11 cellular contexts compared by ENCODE assay signal in the genomic region with DNA sequence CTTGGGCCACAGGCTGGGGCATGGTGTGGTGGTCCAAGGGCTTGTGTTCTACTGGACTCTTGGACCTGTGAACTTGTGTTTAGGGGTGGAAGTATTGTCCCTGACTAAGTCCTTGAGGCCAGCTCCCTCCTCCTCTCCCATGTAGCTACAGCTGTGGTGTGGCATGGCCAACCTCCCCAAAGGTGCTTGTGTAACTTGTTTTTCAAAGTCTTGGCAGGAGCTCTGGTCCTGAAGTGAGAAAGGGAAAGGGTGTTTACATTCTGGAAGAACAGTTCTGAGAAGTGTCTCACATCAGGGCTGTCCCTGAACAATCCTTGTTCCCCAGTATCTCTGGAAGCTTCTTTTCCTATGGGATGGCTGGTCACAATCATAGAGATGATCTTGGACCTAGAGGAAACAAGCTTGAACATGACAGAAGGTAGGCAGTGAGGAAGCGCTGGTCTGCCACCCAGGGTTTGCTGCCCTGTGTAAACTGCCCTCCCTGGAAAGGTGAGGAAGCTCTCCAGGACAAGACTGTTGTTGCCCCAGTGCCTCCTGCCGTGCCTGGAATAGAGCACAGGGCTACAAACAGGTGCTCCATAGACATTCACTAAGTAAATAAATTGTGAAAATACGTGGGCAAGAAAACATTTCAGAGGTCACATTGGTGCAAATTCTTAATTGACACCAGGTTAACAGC.
DNase-seq lines count a peak whose midpoint lies in the region; ATAC-seq and TF ChIP-seq lines count a peak whose summit lies in the region.
"Had no signal": no experiment of that assay in that cellular context is flagged by ENCODE, and none has a peak within 500 bp of the region (broad histone marks: within the 10 kb centered on the region; RNA-seq: fewer than 3 reads in every experiment).

No MANE protein-coding gene starts in this region.

- ATAC-seq in GM19455 (IDR thresholded peaks at IDR 0.05; ENCODE audit: unreplicated experiment) (no peak), HG02798 (IDR thresholded peaks at IDR 0.05; ENCODE audit: poor library complexity, unreplicated experiment) (no peak)
- ATAC-seq: PC-3 had no signal

- 62% methylated on average over 3 of the region's 3 CpGs for WGBS in esophagus muscularis mucosa
- WGBS in transverse colon (ENCODE audit: low coverage in 1 of 2), 2 donors = 11 to 50% methylated on average over 1 to 3 of the region's 3 CpGs

- H3K4me1 ChIP-seq in adipocyte (ENCODE audit: control insufficient read depth, insufficient read depth, low read length) (peaks cover 61% of the 10 kb centered on the region), esophagus muscularis mucosa (peaks cover 85 to 100% (median 96%) of the 10 kb centered on the region in 4 donors), transverse colon (peaks cover 47 to 72% (median 63%) of the 10 kb centered on the region in 4 donors)

- TF ChIP-seq CTCF in esophagus muscularis mucosa (IDR thresholded peaks at IDR 0.05) (no peak), transverse colon (IDR thresholded peaks at IDR 0.05) (no peak)

- peak overlapping the region; percentile 88 for H3K9ac ChIP-seq in adipocyte (ENCODE audit: low read length)

- in situ Hi-C loops in transverse colon (cut with MboI; ENCODE audit: low pct_ligation_motif_present in 1 of 4, low pct_unique_long_range_greater_than_20kb in 1 of 4, low sequenced_read_pairs in 3 of 4) = loop anchor here in 2 of 4 donors (5.0 to 25.0 kb wide), 2 partner anchors 62 to 117 kb away; no protein-coding TSS in a partner anchor

- H3K4me3 ChIP-seq in adipocyte (ENCODE audit: low read length) (peak overlapping the region; percentile 71), esophagus muscularis mucosa (peak overlapping the region; percentile 28 to 39 (median 28)), transverse colon (no peak overlapping the region)

- TF ChIP-seq POLR2A in esophagus muscularis mucosa (IDR thresholded peaks at IDR 0.05; ENCODE audit: low read depth) (no peak), transverse colon (IDR thresholded peaks at IDR 0.05) (peak; percentile 9)

- H3K9me3 ChIP-seq in adipocyte (ENCODE audit: control insufficient read depth, low read length) (no peaks in the 10 kb centered on the region), esophagus muscularis mucosa (no peaks in the 10 kb centered on the region), transverse colon (no peaks in the 10 kb centered on the region)

- intact Hi-C loops in esophagus muscularis mucosa (cut with DNase I) = no loop called here
- intact Hi-C loops in transverse colon (cut with DNase I; ENCODE audit: low total_unique reads) = no loop called here

- H3K27me3 ChIP-seq in adipocyte (replicated peaks; ENCODE audit: control insufficient read depth, insufficient read depth, low read length) (no peaks in the 10 kb centered on the region), esophagus muscularis mucosa (no peaks in the 10 kb centered on the region), transverse colon (no peaks in the 10 kb centered on the region)

- peak overlapping the region; percentile 85 to 97 (median 96) for H3K27ac ChIP-seq in esophagus muscularis mucosa (replicated peaks in 1 of 4)
- H3K27ac ChIP-seq in transverse colon = peak overlapping the region; percentile 90 to 94 (median 92)

- no peak for DNase-seq in adipocyte (ENCODE audit: low read depth)
- peak; percentile 95 for DNase-seq in esophagus muscularis mucosa (ENCODE audit: extremely low spot score)
- peak; percentile 54 for DNase-seq in mucosa of gallbladder (ENCODE audit: low spot score)
- peak; percentile 36 for DNase-seq in transverse colon
- DNase-seq in NCI-H2227 treated with DMSO at 0.1 percent for 48 hours (lab: John Stamatoyannopoulos, UW) = no peak
- DNase-seq: activated naive CD4-positive, alpha-beta T cell treated with anti-CD3 and anti-CD28 coated beads for 36 hours; naive B cell; NCI-H1048; PC-3 had no signal

- TF ChIP-seq EP300 in esophagus muscularis mucosa (IDR thresholded peaks at IDR 0.05) (peak; percentile 98), transverse colon (IDR thresholded peaks at IDR 0.05; ENCODE audit: low read depth) (peak; percentile 98)

- no peaks in the 10 kb centered on the region for H3K36me3 ChIP-seq in adipocyte (ENCODE audit: control insufficient read depth, insufficient read depth, low read length, severe bottlenecking)
- no peaks in the 10 kb centered on the region for H3K36me3 ChIP-seq in esophagus muscularis mucosa
- H3K36me3 ChIP-seq in transverse colon = no peaks in the 10 kb centered on the region

Comparison
In these comparisons a context has a peak if more than half of its experiments do, and no peak if none do; other contexts are left out.
1. DNase-seq: peak in esophagus muscularis mucosa (single experiment), mucosa of gallbladder (single experiment) and transverse colon (single experiment); none in adipocyte (single experiment) and NCI-H2227 treated with DMSO at 0.1 percent for 48 hours (single experiment).
2. H3K4me3 ChIP-seq: peak in adipocyte (single experiment) and esophagus muscularis mucosa (4 of 4); none in transverse colon (0 of 4).